ENCODE assay signal across 16 cellular contexts in the genomic region with DNA sequence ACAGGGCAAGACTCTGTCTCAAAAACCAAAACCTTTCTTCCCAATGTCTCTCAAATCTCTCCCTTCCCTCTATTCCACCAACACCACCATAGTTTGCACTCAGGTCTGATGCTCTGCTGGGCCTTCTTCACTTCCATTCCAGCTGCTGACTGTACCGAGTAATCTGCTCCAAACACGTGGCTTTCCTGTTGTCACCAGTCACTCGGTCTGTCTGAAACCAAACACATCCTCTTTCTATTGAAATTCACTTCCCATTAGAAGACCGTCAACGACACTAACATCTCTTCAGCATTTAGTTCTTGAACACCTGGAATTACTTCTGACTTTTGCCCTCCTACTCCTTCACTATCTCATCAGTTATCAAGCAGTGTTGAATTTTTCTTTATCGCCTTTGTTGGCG. TPM values are rescaled to one million over a fixed set of nuclear protein-coding genes. Genes with fewer than 3 reads are reported as not detected.
DNase-seq lines count a peak whose midpoint lies in the region; ATAC-seq, FAIRE-seq and TF ChIP-seq lines count a peak whose summit lies in the region.
"Had no signal": no experiment of that assay in that cellular context is flagged by ENCODE, and none has a peak within 500 bp of the region (broad histone marks: within the 10 kb centered on the region; RNA-seq: fewer than 3 reads in every experiment).

No MANE protein-coding gene starts in this region.

- H3K4me1 ChIP-seq in BLaER1 (peaks cover 36% of the 10 kb centered on the region), left lung (peaks cover 0 to 34% of the 10 kb centered on the region in 2 donors)

- H3K4me3 ChIP-seq in BLaER1, result no peak overlapping the region
- H3K4me3 ChIP-seq in left lung, result no peak overlapping the region

- peaks cover 44% of the 10 kb centered on the region for H3K4me1 Mint-ChIP-seq in T-helper 2 cell treated with Interferon-gamma antibody and Interleukin-4, amounts not matched to agents 5 μg/mL and 100 μg/mL, for 36 hours (ENCODE audit: low read depth)

- intact Hi-C loops in left lung (cut with DNase I), result no loop called here

- H3K36me3 Mint-ChIP-seq in T-helper 2 cell treated with Interferon-gamma antibody and Interleukin-4, amounts not matched to agents 5 μg/mL and 100 μg/mL, for 36 hours (ENCODE audit: low read depth), result peaks cover 30% of the 10 kb centered on the region

- H3K27ac Mint-ChIP-seq in T-helper 2 cell treated with Interferon-gamma antibody and Interleukin-4, amounts not matched to agents 5 μg/mL and 100 μg/mL, for 36 hours, result peak overlapping the region; percentile 7

- H3K36me3 ChIP-seq in BLaER1, result peaks cover 27% of the 10 kb centered on the region
- peaks cover 0 to 6% of the 10 kb centered on the region in 2 donors for H3K36me3 ChIP-seq in left lung

- DNase-seq in GM12891 (ENCODE audit: insufficient read length, low spot score) (no peak), left lung (peak in 1 of 2 donors; percentile 42), hepatic stellate cell (ENCODE audit: low spot score) (no peak), NCI-H345 treated with DMSO at 0.1 percent for 48 hours (lab: John Stamatoyannopoulos, UW; ENCODE audit: unreplicated experiment) (no peak)
- DNase-seq in T-helper 2 cell treated with Interferon-gamma antibody and Interleukin-4, amounts not matched to agents 5 μg/mL and 100 μg/mL, for 36 hours (ENCODE audit: low spot score), result no peak
- DNase-seq: activated T-cell treated with anti-CD3 and anti-CD28 coated beads, Interleukin-2, amount 50 U/mL, for 1 hour; mesenchymal stem cell; NCI-H1092 treated with DMSO at 0.1 percent for 48 hours; NCI-H345; posterior cingulate gyrus; stimulated activated naive CD4-positive, alpha-beta T cell had no signal

- peak; percentile 26 for FAIRE-seq in GM12891 (lab: Jason Lieb, UNC)

- H3K9ac ChIP-seq in BLaER1, result no peak overlapping the region

- no peak for TF ChIP-seq CTCF in left lung (IDR thresholded peaks at IDR 0.05)

- H3K27ac ChIP-seq in BLaER1, result 0 out of 2 replicates have a peak overlapping the region, but pooled peaks have one; percentile 2
- peak overlapping the region in 1 of 2 donors; percentile 24 for H3K27ac ChIP-seq in left lung
- H3K27ac ChIP-seq: C4-2B, epithelial cell of prostate had no signal

- peak overlapping the region; percentile 42 for H3K4me2 ChIP-seq in BLaER1

- no peaks in the 10 kb centered on the region for H4K20me1 ChIP-seq in BLaER1

- H3K4me3 Mint-ChIP-seq in T-helper 2 cell treated with Interferon-gamma antibody and Interleukin-4, amounts not matched to agents 5 μg/mL and 100 μg/mL, for 36 hours, result no peak overlapping the region

- no peak for TF ChIP-seq POLR2A in GM12891 (IDR thresholded peaks at IDR 0.05; ENCODE audit: low read depth, low read length)

- no peaks in the 10 kb centered on the region for H3K27me3 Mint-ChIP-seq in T-helper 2 cell treated with Interferon-gamma antibody and Interleukin-4, amounts not matched to agents 5 μg/mL and 100 μg/mL, for 36 hours (ENCODE audit: low read depth)

- no peaks in the 10 kb centered on the region for H3K9me3 ChIP-seq in BLaER1
- H3K9me3 ChIP-seq in left lung, result no peaks in the 10 kb centered on the region

- no peaks in the 10 kb centered on the region for H3K9me3 Mint-ChIP-seq in T-helper 2 cell treated with Interferon-gamma antibody and Interleukin-4, amounts not matched to agents 5 μg/mL and 100 μg/mL, for 36 hours

- H3K27me3 ChIP-seq in BLaER1 (no peaks in the 10 kb centered on the region), left lung (no peaks in the 10 kb centered on the region)

- ATAC-seq in left lung (peak; percentile 15), HG02798 (IDR thresholded peaks at IDR 0.05; ENCODE audit: poor library complexity, unreplicated experiment) (no peak), HG02885 (IDR thresholded peaks at IDR 0.05; ENCODE audit: poor library complexity, unreplicated experiment) (no peak)

TF ChIP-seq in GM12891, 5 proteins besides CTCF, POLR2A, EP300 and RAD21:
- peak; percentile 79 for TF ChIP-seq SPI1 (IDR thresholded peaks at IDR 0.05; ENCODE audit: low read depth, low read length)
- TF ChIP-seq TAF1 (IDR thresholded peaks at IDR 0.05; ENCODE audit: low read depth, low read length), result no peak
- TF ChIP-seq POU2F2 (IDR thresholded peaks at IDR 0.05; ENCODE audit: low read depth, low read length), result no peak
- TF ChIP-seq POLR2AphosphoS5 (IDR thresholded peaks at IDR 0.05; ENCODE audit: low read depth, low read length), result no peak

RNA-seq across cellular contexts. Expression of gene NRF1, which starts 4.7 kb away (rescaled TPM):
- polyA plus RNA-seq in GM12891 (2012; ENCODE audit: low read depth, missing spikeins), result 7.3 TPM
- 10 to 100 TPM; 11.4 to 14.0 TPM for total RNA-seq in left lung
